ENCODE assay signal across 39 cellular contexts in genomic region chr10:52532650-52533290, GRCh38.
"Had no signal": no experiment of that assay in that cellular context is flagged by ENCODE, and none has a peak within 500 bp of the region (broad histone marks: within the 10 kb centered on the region; RNA-seq: fewer than 3 reads in every experiment).

No MANE protein-coding gene starts in this region.

- ATAC-seq: activated naive CD4-positive, alpha-beta T cell treated with anti-CD3 and anti-CD28 coated beads, Interleukin-2, amount 50 U/mL, for 72 hours; activated naive CD8-positive, alpha-beta T cell treated with anti-CD3 and anti-CD28 coated beads, Interleukin-2, amount 50 U/mL, for 24 hours; activated T-cell treated with anti-CD3 and anti-CD28 coated beads, Interleukin-2, amount 50 U/mL, for 4 hours; activated T-cell treated with anti-CD3 and anti-CD28 coated beads, Interleukin-2, amount 50 U/mL, for 72 hours; activated T-helper 17 cell treated with anti-CD3 and anti-CD28 coated beads, Interleukin-2, amount 50 U/mL, for 72 hours; body of pancreas had no signal

- H3K27ac ChIP-seq: adrenal gland, ascending aorta, body of pancreas, brain microvascular endothelial cell, breast epithelium, cardiac muscle cell had no signal

- H3K36me3 Mint-ChIP-seq: activated naive CD4-positive, alpha-beta T cell treated with anti-CD3 and anti-CD28 coated beads, Interleukin-2, amount 10 ng/mL, durations not matched to agents 7 days and 5 days; activated naive CD4-positive, alpha-beta T cell treated with anti-CD3 and anti-CD28 coated beads, Interleukin-2, amount 50 U/mL, for 24 hours; activated naive CD4-positive, alpha-beta T cell treated with anti-CD3 and anti-CD28 coated beads, Interleukin-2, amount 50 U/mL, for 72 hours; activated naive CD8-positive, alpha-beta T cell; activated naive CD8-positive, alpha-beta T cell treated with anti-CD3 and anti-CD28 coated beads for 36 hours; activated naive CD8-positive, alpha-beta T cell treated with anti-CD3 and anti-CD28 coated beads, Interleukin-2, amount 10 ng/mL, durations not matched to agents 7 days and 5 days; brain had no signal

- H3K4me1 Mint-ChIP-seq: activated naive CD4-positive, alpha-beta T cell treated with anti-CD3 and anti-CD28 coated beads, Interleukin-2, amount 10 ng/mL, durations not matched to agents 7 days and 5 days; activated naive CD4-positive, alpha-beta T cell treated with anti-CD3 and anti-CD28 coated beads, Interleukin-2, amount 50 U/mL, for 24 hours; activated naive CD8-positive, alpha-beta T cell treated with anti-CD3 and anti-CD28 coated beads for 36 hours; activated naive CD8-positive, alpha-beta T cell treated with anti-CD3 and anti-CD28 coated beads, Interleukin-2, amount 10 ng/mL, durations not matched to agents 7 days and 5 days; activated naive CD8-positive, alpha-beta T cell treated with anti-CD3 and anti-CD28 coated beads, Interleukin-2, amount 50 U/mL, for 24 hours; activated T-helper 17 cell treated with anti-CD3 and anti-CD28 coated beads, Interleukin-2, amount 50 U/mL, for 72 hours; brain; central memory CD8-positive, alpha-beta T cell had no signal

- H3K36me3 ChIP-seq: adrenal gland, ascending aorta, brain microvascular endothelial cell, breast epithelium, cardiac muscle cell had no signal

- FAIRE-seq: bronchial epithelial cell had no signal

- H3K4me3 ChIP-seq: adrenal gland, ascending aorta, body of pancreas, breast epithelium, cardiac muscle cell had no signal

- DNase-seq: activated effector memory CD4-positive, alpha-beta T cell treated with anti-CD3 and anti-CD28 coated beads, Interleukin-2, amount 50 U/mL, for 16 hours; activated effector memory CD4-positive, alpha-beta T cell treated with Interleukin-2 at 50 U/mL for 16 hours; activated gamma-delta T cell; activated gamma-delta T cell treated with Interleukin-2 at 50 U/mL for 16 hours; activated naive CD4-positive, alpha-beta T cell; activated naive CD4-positive, alpha-beta T cell treated with anti-CD3 and anti-CD28 coated beads for 36 hours; activated naive CD4-positive, alpha-beta T cell treated with anti-CD3 and anti-CD28 coated beads, Interleukin-2, amount 10 ng/mL, durations not matched to agents 7 days and 5 days; activated naive CD4-positive, alpha-beta T cell treated with anti-CD3 and anti-CD28 coated beads, Interleukin-2, amount 50 U/mL, for 16 hours; activated naive CD4-positive, alpha-beta T cell treated with Interleukin-2 at 50 U/mL for 16 hours; activated naive CD8-positive, alpha-beta T cell treated with anti-CD3 and anti-CD28 coated beads for 36 hours; activated naive CD8-positive, alpha-beta T cell treated with anti-CD3 and anti-CD28 coated beads, Interleukin-2, amount 10 ng/mL, durations not matched to agents 7 days and 5 days; activated naive CD8-positive, alpha-beta T cell treated with anti-CD3 and anti-CD28 coated beads, Interleukin-2, amount 50 U/mL, for 24 hours; activated T-cell treated with anti-CD3 and anti-CD28 coated beads, Interleukin-2, amount 50 U/mL, for 1 hour; activated T-cell treated with anti-CD3 and anti-CD28 coated beads, Interleukin-2, amount 50 U/mL, for 24 hours; activated T-cell treated with anti-CD3 and anti-CD28 coated beads, Interleukin-2, amount 50 U/mL, for 4 hours; activated T-cell treated with anti-CD3 and anti-CD28 coated beads, Interleukin-2, amount 50 U/mL, for 48 hours; activated T-cell treated with anti-CD3 and anti-CD28 coated beads, Interleukin-2, amount 50 U/mL, for 72 hours; adrenal gland; amniotic stem cell; amygdala; anterior cingulate cortex; aorta; body of pancreas; brain microvascular endothelial cell; caudate nucleus; central memory CD4-positive, alpha-beta T cell; cerebellar nuclear complex had no signal

- H3K27me3 Mint-ChIP-seq: activated naive CD4-positive, alpha-beta T cell treated with anti-CD3 and anti-CD28 coated beads, Interleukin-2, amount 10 ng/mL, durations not matched to agents 7 days and 5 days; activated naive CD4-positive, alpha-beta T cell treated with anti-CD3 and anti-CD28 coated beads, Interleukin-2, amount 50 U/mL, for 24 hours; activated naive CD8-positive, alpha-beta T cell; activated naive CD8-positive, alpha-beta T cell treated with anti-CD3 and anti-CD28 coated beads for 36 hours; activated naive CD8-positive, alpha-beta T cell treated with anti-CD3 and anti-CD28 coated beads, Interleukin-2, amount 10 ng/mL, durations not matched to agents 7 days and 5 days; activated naive CD8-positive, alpha-beta T cell treated with anti-CD3 and anti-CD28 coated beads, Interleukin-2, amount 50 U/mL, for 24 hours; activated T-cell treated with anti-CD3 and anti-CD28 coated beads, Interleukin-2, amount 50 U/mL, for 24 hours; activated T-helper 17 cell treated with anti-CD3 and anti-CD28 coated beads, Interleukin-2, amount 50 U/mL, for 72 hours; central memory CD8-positive, alpha-beta T cell had no signal

- H3K27me3 ChIP-seq: adrenal gland, ascending aorta, body of pancreas, brain microvascular endothelial cell, breast epithelium, cardiac muscle cell had no signal

- H3K4me1 ChIP-seq: adrenal gland, ascending aorta, body of pancreas, breast epithelium had no signal

- H3K9me3 ChIP-seq: adrenal gland, ascending aorta, body of pancreas, breast epithelium had no signal

- H3K27ac Mint-ChIP-seq: activated naive CD4-positive, alpha-beta T cell treated with anti-CD3 and anti-CD28 coated beads for 36 hours; activated naive CD4-positive, alpha-beta T cell treated with anti-CD3 and anti-CD28 coated beads, Interleukin-2, amount 10 ng/mL, durations not matched to agents 7 days and 5 days; activated naive CD4-positive, alpha-beta T cell treated with anti-CD3 and anti-CD28 coated beads, Interleukin-2, amount 50 U/mL, for 24 hours; activated naive CD4-positive, alpha-beta T cell treated with anti-CD3 and anti-CD28 coated beads, Interleukin-2, amount 50 U/mL, for 72 hours; activated naive CD8-positive, alpha-beta T cell; activated naive CD8-positive, alpha-beta T cell treated with anti-CD3 and anti-CD28 coated beads for 36 hours; activated naive CD8-positive, alpha-beta T cell treated with anti-CD3 and anti-CD28 coated beads, Interleukin-2, amount 10 ng/mL, durations not matched to agents 7 days and 5 days; activated naive CD8-positive, alpha-beta T cell treated with anti-CD3 and anti-CD28 coated beads, Interleukin-2, amount 50 U/mL, for 24 hours; activated T-cell treated with anti-CD3 and anti-CD28 coated beads, Interleukin-2, amount 50 U/mL, for 24 hours; activated T-cell treated with anti-CD3 and anti-CD28 coated beads, Interleukin-2, amount 50 U/mL, for 72 hours; activated T-helper 1 cell treated with anti-CD3 and anti-CD28 coated beads, Interleukin-12 subunit alpha, Interleukin-12 subunit beta, Interleukin-2, Interleukin-4 antibody, amounts not matched to agents 30 ng/mL and 10 ng/mL and 1 ng/mL, durations not matched to agents 14 hours and 24 hours and 36 hours; activated T-helper 17 cell treated with anti-CD3 and anti-CD28 coated beads, Interleukin-2, amount 50 U/mL, for 72 hours; activated T-helper 2 cell treated with anti-CD3 and anti-CD28 coated beads, Interferon-gamma antibody, Interleukin-2, Interleukin-4, amounts not matched to agents 10 μg/mL and 5 μg/mL and 100 μg/mL, durations not matched to agents 14 hours and 24 hours and 36 hours; brain had no signal

- H3K4me3 Mint-ChIP-seq: activated naive CD4-positive, alpha-beta T cell treated with anti-CD3 and anti-CD28 coated beads for 36 hours; activated naive CD4-positive, alpha-beta T cell treated with anti-CD3 and anti-CD28 coated beads, Interleukin-2, amount 10 ng/mL, durations not matched to agents 7 days and 5 days; activated naive CD4-positive, alpha-beta T cell treated with anti-CD3 and anti-CD28 coated beads, Interleukin-2, amount 50 U/mL, for 24 hours; activated naive CD8-positive, alpha-beta T cell; activated naive CD8-positive, alpha-beta T cell treated with anti-CD3 and anti-CD28 coated beads for 36 hours; activated naive CD8-positive, alpha-beta T cell treated with anti-CD3 and anti-CD28 coated beads, Interleukin-2, amount 10 ng/mL, durations not matched to agents 7 days and 5 days; activated naive CD8-positive, alpha-beta T cell treated with anti-CD3 and anti-CD28 coated beads, Interleukin-2, amount 50 U/mL, for 24 hours; activated T-cell treated with anti-CD3 and anti-CD28 coated beads, Interleukin-2, amount 50 U/mL, for 24 hours; activated T-cell treated with anti-CD3 and anti-CD28 coated beads, Interleukin-2, amount 50 U/mL, for 4 hours; activated T-cell treated with anti-CD3 and anti-CD28 coated beads, Interleukin-2, amount 50 U/mL, for 72 hours; activated T-helper 1 cell treated with anti-CD3 and anti-CD28 coated beads, Interleukin-12 subunit alpha, Interleukin-12 subunit beta, Interleukin-2, Interleukin-4 antibody, amounts not matched to agents 30 ng/mL and 10 ng/mL and 1 ng/mL, durations not matched to agents 14 hours and 24 hours and 36 hours; activated T-helper 17 cell treated with anti-CD3 and anti-CD28 coated beads, Interleukin-2, amount 50 U/mL, for 72 hours; brain; central memory CD8-positive, alpha-beta T cell had no signal
